ENCODE assay signal across 1 cellular context in the genomic region with DNA sequence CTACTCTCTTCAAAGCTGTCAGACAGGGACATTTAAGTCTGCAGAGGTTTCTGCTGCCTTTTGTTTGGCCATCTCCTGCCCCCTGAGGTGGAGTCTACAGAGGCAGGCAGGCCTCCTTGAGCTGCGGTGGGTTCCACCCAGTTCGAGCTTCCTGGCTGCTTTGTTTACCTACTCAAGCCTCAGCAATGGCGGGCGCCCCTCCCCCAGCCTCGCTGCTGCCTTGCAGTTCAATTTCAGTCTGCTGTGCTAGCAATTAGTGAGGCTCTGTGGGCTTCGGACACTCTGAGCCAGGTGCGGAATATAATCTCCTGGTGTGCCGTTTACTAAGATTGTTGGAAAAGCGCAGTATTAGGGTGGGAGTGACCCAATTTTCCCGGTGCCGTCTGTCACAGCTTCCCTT.
TF ChIP-seq lines count a peak whose summit lies in the region.
"Not testable (repeated sequence)": the region's sequence is repeated elsewhere in the genome, so short reads cannot be mapped to it uniquely, and the experiment has no call there.

No MANE protein-coding gene starts in this region.

TF ChIP-seq in HepG2, 621 proteins besides CTCF, POLR2A, EP300 and RAD21 (continued from another document):
- TF ChIP-seq FOXA1 (IDR thresholded peaks at IDR 0.05) = not testable (repeated sequence)
- TF ChIP-seq FOXA1 (CRISPR knock-in tag; IDR thresholded peaks at IDR 0.05) (peak; percentile 59), YY1 (IDR thresholded peaks at IDR 0.05; ENCODE audit: insufficient read depth, insufficient replicate concordance, low read depth, low read length) (peak; percentile 49)
- TF ChIP-seq, protein P1, sequence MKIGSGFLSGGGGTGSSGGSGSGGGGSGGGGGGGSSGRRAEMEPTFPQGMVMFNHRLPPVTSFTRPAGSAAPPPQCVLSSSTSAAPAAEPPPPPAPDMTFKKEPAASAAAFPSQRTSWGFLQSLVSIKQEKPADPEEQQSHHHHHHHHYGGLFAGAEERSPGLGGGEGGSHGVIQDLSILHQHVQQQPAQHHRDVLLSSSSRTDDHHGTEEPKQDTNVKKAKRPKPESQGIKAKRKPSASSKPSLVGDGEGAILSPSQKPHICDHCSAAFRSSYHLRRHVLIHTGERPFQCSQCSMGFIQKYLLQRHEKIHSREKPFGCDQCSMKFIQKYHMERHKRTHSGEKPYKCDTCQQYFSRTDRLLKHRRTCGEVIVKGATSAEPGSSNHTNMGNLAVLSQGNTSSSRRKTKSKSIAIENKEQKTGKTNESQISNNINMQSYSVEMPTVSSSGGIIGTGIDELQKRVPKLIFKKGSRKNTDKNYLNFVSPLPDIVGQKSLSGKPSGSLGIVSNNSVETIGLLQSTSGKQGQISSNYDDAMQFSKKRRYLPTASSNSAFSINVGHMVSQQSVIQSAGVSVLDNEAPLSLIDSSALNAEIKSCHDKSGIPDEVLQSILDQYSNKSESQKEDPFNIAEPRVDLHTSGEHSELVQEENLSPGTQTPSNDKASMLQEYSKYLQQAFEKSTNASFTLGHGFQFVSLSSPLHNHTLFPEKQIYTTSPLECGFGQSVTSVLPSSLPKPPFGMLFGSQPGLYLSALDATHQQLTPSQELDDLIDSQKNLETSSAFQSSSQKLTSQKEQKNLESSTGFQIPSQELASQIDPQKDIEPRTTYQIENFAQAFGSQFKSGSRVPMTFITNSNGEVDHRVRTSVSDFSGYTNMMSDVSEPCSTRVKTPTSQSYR (CRISPR knock-in tag; IDR thresholded peaks at IDR 0.05; ENCODE audit: borderline replicate concordance) = peak; percentile 92
- TF ChIP-seq, protein P2, sequence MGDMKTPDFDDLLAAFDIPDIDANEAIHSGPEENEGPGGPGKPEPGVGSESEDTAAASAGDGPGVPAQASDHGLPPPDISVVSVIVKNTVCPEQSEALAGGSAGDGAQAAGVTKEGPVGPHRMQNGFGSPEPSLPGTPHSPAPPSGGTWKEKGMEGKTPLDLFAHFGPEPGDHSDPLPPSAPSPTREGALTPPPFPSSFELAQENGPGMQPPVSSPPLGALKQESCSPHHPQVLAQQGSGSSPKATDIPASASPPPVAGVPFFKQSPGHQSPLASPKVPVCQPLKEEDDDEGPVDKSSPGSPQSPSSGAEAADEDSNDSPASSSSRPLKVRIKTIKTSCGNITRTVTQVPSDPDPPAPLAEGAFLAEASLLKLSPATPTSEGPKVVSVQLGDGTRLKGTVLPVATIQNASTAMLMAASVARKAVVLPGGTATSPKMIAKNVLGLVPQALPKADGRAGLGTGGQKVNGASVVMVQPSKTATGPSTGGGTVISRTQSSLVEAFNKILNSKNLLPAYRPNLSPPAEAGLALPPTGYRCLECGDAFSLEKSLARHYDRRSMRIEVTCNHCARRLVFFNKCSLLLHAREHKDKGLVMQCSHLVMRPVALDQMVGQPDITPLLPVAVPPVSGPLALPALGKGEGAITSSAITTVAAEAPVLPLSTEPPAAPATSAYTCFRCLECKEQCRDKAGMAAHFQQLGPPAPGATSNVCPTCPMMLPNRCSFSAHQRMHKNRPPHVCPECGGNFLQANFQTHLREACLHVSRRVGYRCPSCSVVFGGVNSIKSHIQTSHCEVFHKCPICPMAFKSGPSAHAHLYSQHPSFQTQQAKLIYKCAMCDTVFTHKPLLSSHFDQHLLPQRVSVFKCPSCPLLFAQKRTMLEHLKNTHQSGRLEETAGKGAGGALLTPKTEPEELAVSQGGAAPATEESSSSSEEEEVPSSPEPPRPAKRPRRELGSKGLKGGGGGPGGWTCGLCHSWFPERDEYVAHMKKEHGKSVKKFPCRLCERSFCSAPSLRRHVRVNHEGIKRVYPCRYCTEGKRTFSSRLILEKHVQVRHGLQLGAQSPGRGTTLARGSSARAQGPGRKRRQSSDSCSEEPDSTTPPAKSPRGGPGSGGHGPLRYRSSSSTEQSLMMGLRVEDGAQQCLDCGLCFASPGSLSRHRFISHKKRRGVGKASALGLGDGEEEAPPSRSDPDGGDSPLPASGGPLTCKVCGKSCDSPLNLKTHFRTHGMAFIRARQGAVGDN (CRISPR knock-in tag; IDR thresholded peaks at IDR 0.05) = 0 out of 2 replicates have a peak, but pooled peaks have one; percentile 22
